ENCODE assay signal across 20 cellular contexts in genomic region chr2:213627835-213628234, GRCh38.
DNase-seq lines count a peak whose midpoint lies in the region; ATAC-seq and TF ChIP-seq lines count a peak whose summit lies in the region.
"Had no signal": no experiment of that assay in that cellular context is flagged by ENCODE, and none has a peak within 500 bp of the region (broad histone marks: within the 10 kb centered on the region; RNA-seq: fewer than 3 reads in every experiment).

No MANE protein-coding gene starts in this region.

- H3K79me2 ChIP-seq in DOHH2 (ENCODE audit: control insufficient read depth, low read length), result no peaks in the 10 kb centered on the region

- H3K9me3 ChIP-seq in DOHH2 (ENCODE audit: control insufficient read depth, insufficient read depth, low read length), result no peaks in the 10 kb centered on the region
- H3K9me3 ChIP-seq: transverse colon had no signal

- H3K4me2 ChIP-seq in DOHH2 (ENCODE audit: low read length), result peak overlapping the region; percentile 29; the same call in 1 of the 2 replicates

- H3K4me3 ChIP-seq in DOHH2 (ENCODE audit: low read length), result no peak overlapping the region
- H3K4me3 ChIP-seq: transverse colon had no signal

- no peak for DNase-seq in NCI-H526 (lab: John Stamatoyannopoulos, UW)
- DNase-seq in OCI-M1 (lab: John Stamatoyannopoulos, UW), result no peak
- DNase-seq in HK-2 (ENCODE audit: unreplicated experiment), result no peak
- DNase-seq: activated CD4-positive, alpha-beta memory T cell treated with anti-CD3 and anti-CD28 coated beads, Interleukin-2, amount 10 ng/mL, durations not matched to agents 7 days and 5 days; activated naive CD8-positive, alpha-beta T cell treated with anti-CD3 and anti-CD28 coated beads, Interleukin-2, amount 50 U/mL, for 24 hours; caudate nucleus; effector CD8-positive, alpha-beta T cell; islet precursor cell; natural killer cell; NCI-H1436; NCI-H226; stimulated activated naive B cell treated with anti-CD40 and anti-IgM and Interleukin-4, amounts not matched to agents 10 μg/mL and 1 μg/mL and 100 μg/mL, for 72 hours; transverse colon; WERI-Rb-1 had no signal

- no peaks in the 10 kb centered on the region for H4K20me1 ChIP-seq in DOHH2 (ENCODE audit: control insufficient read depth, insufficient read depth, low read depth, low read length)

- H3F3A ChIP-seq in DOHH2 (ENCODE audit: control insufficient read depth, insufficient read depth), result no peaks in the 10 kb centered on the region

- no peaks in the 10 kb centered on the region for H3K27me3 ChIP-seq in DOHH2 (ENCODE audit: control insufficient read depth, low read length)
- H3K27me3 ChIP-seq: transverse colon had no signal

- no peaks in the 10 kb centered on the region for H3K9me2 ChIP-seq in DOHH2 (replicated peaks; ENCODE audit: control insufficient read depth, low read length)

- no peak for TF ChIP-seq CTCF in DOHH2 (IDR thresholded peaks at IDR 0.05; ENCODE audit: low read depth, low read length, poor library complexity, severe bottlenecking)

- no peak overlapping the region for H3K27ac ChIP-seq in DOHH2 (ENCODE audit: low read depth, low read length)
- H3K27ac ChIP-seq: C4-2B, transverse colon, WERI-Rb-1 had no signal

- H3K36me3 ChIP-seq in DOHH2 (ENCODE audit: control insufficient read depth, low read length), result no peaks in the 10 kb centered on the region
- H3K36me3 ChIP-seq: transverse colon, WERI-Rb-1 had no signal

- peaks cover 13% of the 10 kb centered on the region for H3K4me1 ChIP-seq in DOHH2 (ENCODE audit: control insufficient read depth, low read length)
- H3K4me1 ChIP-seq: transverse colon had no signal

- peak; percentile 26 for ATAC-seq in GM19025 (IDR thresholded peaks at IDR 0.05; ENCODE audit: low read depth, unreplicated experiment)
- peak; percentile 37 for ATAC-seq in HG02610 (IDR thresholded peaks at IDR 0.05; ENCODE audit: unreplicated experiment)
- peak; percentile 47 for ATAC-seq in HG03354 (IDR thresholded peaks at IDR 0.05; ENCODE audit: poor library complexity, severe bottlenecking, unreplicated experiment)
- ATAC-seq in GM19452 (IDR thresholded peaks at IDR 0.05; ENCODE audit: unreplicated experiment), result no peak
- ATAC-seq: activated naive CD8-positive, alpha-beta T cell treated with anti-CD3 and anti-CD28 coated beads, Interleukin-2, amount 50 U/mL, for 24 hours; natural killer cell; stimulated activated naive B cell treated with anti-CD40 and anti-IgM and Interleukin-4, amounts not matched to agents 10 μg/mL and 1 μg/mL and 100 μg/mL, for 72 hours had no signal
